In the genomic region with DNA sequence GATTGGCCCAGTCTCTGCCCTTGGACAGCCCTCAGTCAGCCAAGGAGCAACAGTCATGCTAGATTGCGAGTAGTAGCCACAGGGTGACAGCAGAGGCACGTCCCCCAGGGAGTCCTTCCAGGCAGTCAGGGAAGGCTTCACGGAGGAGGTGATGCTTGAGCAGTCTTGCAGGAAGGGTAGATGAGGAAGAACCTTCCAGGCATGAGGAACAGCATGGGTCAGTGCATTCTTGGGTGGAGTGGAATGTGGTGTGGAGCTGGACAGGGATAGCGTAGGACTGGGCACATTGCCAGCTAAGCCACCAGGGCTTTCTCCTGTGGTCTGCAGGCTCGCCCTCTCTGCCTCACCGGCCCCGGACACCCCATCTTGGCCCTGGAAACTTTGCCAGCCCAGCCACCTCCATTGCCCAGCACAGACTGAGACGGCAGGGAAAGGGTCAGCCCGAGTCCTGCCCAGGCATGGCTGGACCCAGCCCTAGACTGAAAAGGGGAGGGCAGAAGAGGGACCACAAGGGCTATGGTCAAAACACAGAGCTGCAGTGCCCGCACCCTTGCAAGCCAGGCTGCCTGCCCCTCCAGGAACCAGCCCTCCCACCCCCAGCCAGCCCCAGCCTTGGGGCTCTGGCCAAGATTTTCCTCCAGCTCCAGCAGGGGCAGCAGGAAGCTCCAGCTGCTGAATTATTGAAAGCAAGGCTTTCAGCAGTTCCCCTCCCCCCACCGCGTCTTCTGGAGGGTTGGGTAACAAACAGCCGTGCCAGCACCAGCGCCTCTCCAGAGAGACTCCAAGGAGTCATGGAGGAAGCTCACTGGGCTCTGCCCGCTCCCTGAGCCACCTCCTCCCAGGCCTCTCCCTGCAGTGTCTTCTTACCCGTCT, we compare ENCODE assay signal across 9 cellular contexts. TPM values are rescaled to one million over a fixed set of nuclear protein-coding genes. Genes with fewer than 3 reads are reported as not detected.
DNase-seq lines count a peak whose midpoint lies in the region; ATAC-seq, FAIRE-seq and TF ChIP-seq lines count a peak whose summit lies in the region.
"Had no signal": no experiment of that assay in that cellular context is flagged by ENCODE, and none has a peak within 500 bp of the region (broad histone marks: within the 10 kb centered on the region; RNA-seq: fewer than 3 reads in every experiment).

No MANE protein-coding gene starts in this region.

- ATAC-seq in GM18868 (IDR thresholded peaks at IDR 0.05; ENCODE audit: unreplicated experiment): no peak
- ATAC-seq in GM18873 (IDR thresholded peaks at IDR 0.05; ENCODE audit: low FRiP score, unreplicated experiment): no peak
- ATAC-seq in activated CD4-positive, CD25-positive, alpha-beta regulatory T cell treated with anti-CD3 and anti-CD28 coated beads, Interleukin-2, amount 50 U/mL, for 24 hours: no peak

- TF ChIP-seq CTCF in epithelial cell of esophagus (IDR thresholded peaks at IDR 0.05; ENCODE audit: insufficient read depth, low read depth, low read length, missing control alignments): no peak

- H3K4me3 ChIP-seq in epithelial cell of esophagus (ENCODE audit: low read length): no peak overlapping the region

- DNase-seq in EL (peak; percentile 48), NCI-H2227 (lab: John Stamatoyannopoulos, UW; ENCODE audit: unreplicated experiment) (peak; percentile 86), epithelial cell of esophagus (ENCODE audit: low read depth) (peak; percentile 29), non-pigmented ciliary epithelial cell (ENCODE audit: low read depth) (peak; percentile 9), frontal cortex (ENCODE audit: low spot score in 2 of 2) (no peak)

- no peak for FAIRE-seq in frontal cortex (lab: Jason Lieb, UNC)
- FAIRE-seq: TTC549 had no signal

RNA-seq across cellular contexts. Expression of a gene that starts 18.7 kb away (rescaled TPM):
- 6.1 TPM for total RNA-seq in frontal cortex

Comparison
In these comparisons a context has a peak if more than half of its experiments do, and no peak if none do; other contexts are left out.
1. DNase-seq: peak in EL (single experiment), NCI-H2227 (single experiment), epithelial cell of esophagus (single experiment) and non-pigmented ciliary epithelial cell (single experiment); none in frontal cortex (0 of 2).